In genomic region chr22:42500836-42501179, GRCh38 we compare ENCODE assay signal across 9 cellular contexts. TPM values are rescaled to one million over a fixed set of nuclear protein-coding genes. Genes with fewer than 3 reads are reported as not detected.
DNase-seq lines count a peak whose midpoint lies in the region; ATAC-seq and TF ChIP-seq lines count a peak whose summit lies in the region.
"Had no signal": no experiment of that assay in that cellular context is flagged by ENCODE, and none has a peak within 500 bp of the region (broad histone marks: within the 10 kb centered on the region; RNA-seq: fewer than 3 reads in every experiment).

No MANE protein-coding gene starts in this region.

- no peaks in the 10 kb centered on the region for H3K9me3 ChIP-seq in PC-3 (ENCODE audit: low read length)
- H3K9me3 ChIP-seq in sigmoid colon, result no peaks in the 10 kb centered on the region

- H3K36me3 Mint-ChIP-seq in CD14-positive monocyte (no peaks in the 10 kb centered on the region), endothelial cell (ENCODE audit: low read depth, unreplicated experiment) (no peaks in the 10 kb centered on the region)

- BruUV-seq in PC-3 (replicated peaks; lab: Mats Ljungman, UMichigan), result no TSS peak

- H3K4me1 Mint-ChIP-seq in CD14-positive monocyte, result peaks cover 18% of the 10 kb centered on the region
- peaks cover 15% of the 10 kb centered on the region for H3K4me1 Mint-ChIP-seq in endothelial cell (ENCODE audit: unreplicated experiment)

- peaks cover 5% of the 10 kb centered on the region; the same call in 1 of the 2 replicates for H3K4me1 ChIP-seq in PC-3 (ENCODE audit: insufficient read depth, low read length)
- peaks cover 0 to 9% (median 6%) of the 10 kb centered on the region in 4 donors for H3K4me1 ChIP-seq in sigmoid colon

- peak overlapping the region; percentile 79 for H3K4me2 ChIP-seq in PC-3 (ENCODE audit: low read length)

- peak overlapping the region; percentile 47; the same call in 1 of the 2 replicates for H3K4me3 ChIP-seq in PC-3 (ENCODE audit: low read length)
- peak overlapping the region; percentile 50 for H3K4me3 ChIP-seq in fibroblast of the aortic adventitia (ENCODE audit: low read depth, low read length)
- H3K4me3 ChIP-seq in sigmoid colon, result peak overlapping the region; percentile 26 to 46 (median 40)

- peak overlapping the region; percentile 34 to 35 for H3K4me3 Mint-ChIP-seq in CD14-positive monocyte
- no peak overlapping the region for H3K4me3 Mint-ChIP-seq in endothelial cell (ENCODE audit: unreplicated experiment)

- H3K27me3 ChIP-seq in PC-3 (ENCODE audit: low read length) (no peaks in the 10 kb centered on the region), sigmoid colon (no peaks in the 10 kb centered on the region)

- H3F3A ChIP-seq in PC-3 (ENCODE audit: low read length, unreplicated experiment), result no peaks in the 10 kb centered on the region

- H3K27me3 Mint-ChIP-seq in CD14-positive monocyte (ENCODE audit: low read depth in 3 of 3) (peaks cover 1 to 4% (median 3%) of the 10 kb centered on the region in 3 donors), endothelial cell (ENCODE audit: unreplicated experiment) (peaks cover 5% of the 10 kb centered on the region)

- no peaks in the 10 kb centered on the region for H3K9me2 ChIP-seq in PC-3 (replicated peaks; ENCODE audit: low read length)

- H3K27ac ChIP-seq in PC-3 (ENCODE audit: low read length), result no peak overlapping the region
- peak overlapping the region in 1 of 4 donors; percentile 12 for H3K27ac ChIP-seq in sigmoid colon

- H4K20me1 ChIP-seq in PC-3 (ENCODE audit: low read length), result no peaks in the 10 kb centered on the region

- TF ChIP-seq POLR2A in sigmoid colon (IDR thresholded peaks at IDR 0.05), result no peak

- intact Hi-C loops in CD14-positive monocyte (cut with micrococcal nuclease) (no loop called here), PC-3 (cut with micrococcal nuclease) (no loop called here), sigmoid colon (cut with DNase I) (no loop called here)

- no peak overlapping the region for H3K9ac ChIP-seq in PC-3 (ENCODE audit: low read length)

- no peaks in the 10 kb centered on the region for H3K9me3 Mint-ChIP-seq in CD14-positive monocyte
- H3K9me3 Mint-ChIP-seq in endothelial cell (ENCODE audit: unreplicated experiment), result no peaks in the 10 kb centered on the region

- DNase-seq in CD14-positive monocyte (ENCODE audit: low spot score) (no peak), PC-3 (no peak), fibroblast of the aortic adventitia (ENCODE audit: low read depth) (no peak), sigmoid colon (no peak), endothelial cell (ENCODE audit: low spot score) (no peak), DMS114 treated with DMSO at 0.1 percent for 48 hours (lab: John Stamatoyannopoulos, UW; ENCODE audit: unreplicated experiment) (no peak), left lobe of liver (ENCODE audit: low spot score) (no peak), NCI-H2029 (lab: John Stamatoyannopoulos, UW) (no peak)
- DNase-seq: NCI-H187 treated with DMSO at 0.1 percent for 48 hours had no signal

- ATAC-seq in PC-3 (no peak), left lobe of liver (no peak)

- TF ChIP-seq EP300 in sigmoid colon (IDR thresholded peaks at IDR 0.05), result no peak

- peak overlapping the region in 1 of 7 donors; percentile 45 for H3K27ac Mint-ChIP-seq in CD14-positive monocyte
- H3K27ac Mint-ChIP-seq in endothelial cell (ENCODE audit: unreplicated experiment), result no peak overlapping the region

- H3K36me3 ChIP-seq in PC-3 (ENCODE audit: low read depth, low read length) (no peaks in the 10 kb centered on the region), sigmoid colon (no peaks in the 10 kb centered on the region)

- no peaks in the 10 kb centered on the region for H3K79me2 ChIP-seq in PC-3 (ENCODE audit: low read length)

- POLR2A ChIA-PET in PC-3 (lab: Charles Lee; ENCODE audit: unreplicated experiment), result no interaction called here

- H2AFZ ChIP-seq in PC-3 (ENCODE audit: low read length), result peak overlapping the region; percentile 68; the same call in 1 of the 2 replicates

- CTCF ChIA-PET in PC-3 (lab: Charles Lee), result no interaction called here

- 27 to 32% methylated on average over 26 of the region's 26 CpGs for WGBS in sigmoid colon, 2 donors

- TF ChIP-seq CTCF in CD14-positive monocyte (IDR thresholded peaks at IDR 0.05) (no peak), PC-3 (conservative IDR thresholded peaks at IDR 0.05; ENCODE audit: low read depth, low read length) (no peak), fibroblast of the aortic adventitia (IDR thresholded peaks at IDR 0.05; ENCODE audit: insufficient read depth, low read length) (no peak), sigmoid colon (IDR thresholded peaks at IDR 0.05) (no peak), endothelial cell (IDR thresholded peaks at IDR 0.05; ENCODE audit: unreplicated experiment) (no peak)

RNA-seq across cellular contexts. Expression of gene RRP7A, which starts 18.8 kb away (rescaled TPM):
- 10 to 100 TPM; 29.1 to 59.9 TPM for polyA plus RNA-seq in CD14-positive monocyte
- total RNA-seq in PC-3 (2014; rRNA removed), result 50.2 and 71.9 TPM in 2 replicates
- total RNA-seq in fibroblast of the aortic adventitia (ENCODE audit: low replicate concordance), result 12.0 and 18.6 TPM in 2 replicates
- 10 to 100 TPM; 16.3 to 20.0 (median 18.4) TPM for total RNA-seq in sigmoid colon
- polyA plus RNA-seq in sigmoid colon, result 10 to 100 TPM in 2 of 3 donors, 1 to 10 TPM in 1; 6.6 to 39.9 (median 19.7) TPM
- total RNA-seq in endothelial cell (ENCODE audit: unreplicated experiment), result 47.9 TPM
- total RNA-seq in left lobe of liver, result 10.5 TPM

RNA-seq across cellular contexts. Expression of gene SERHL2, which starts 52.9 kb away (rescaled TPM):
- under 1 TPM; 0.24 to 0.60 TPM for polyA plus RNA-seq in CD14-positive monocyte
- total RNA-seq in PC-3 (2014; rRNA removed), result 4.9 and 5.4 TPM in 2 replicates
- 2.0 and 2.2 TPM in 2 replicates for total RNA-seq in fibroblast of the aortic adventitia (ENCODE audit: low replicate concordance)
- total RNA-seq in sigmoid colon, result 1 to 10 TPM; 2.2 to 6.1 (median 3.2) TPM
- 1 to 10 TPM in 2 of 3 donors, under 1 TPM in 1; 0.92 to 3.6 (median 2.4) TPM for polyA plus RNA-seq in sigmoid colon
- 0.69 TPM for total RNA-seq in endothelial cell (ENCODE audit: unreplicated experiment)
- total RNA-seq in left lobe of liver, result 0.60 TPM
